2 cellular contexts compared by ENCODE assay signal in genomic region chr11:69617682-69618081, GRCh38.
A peak's percentile ranks its signal among the peaks of the same experiment; 100 is the strongest.
TF ChIP-seq lines count a peak whose summit lies in the region.

No MANE protein-coding gene starts in this region.

TF ChIP-seq in WTC11, 78 proteins besides CTCF, POLR2A, EP300 and RAD21:
- TF ChIP-seq TCF7 (CRISPR knock-in tag; IDR thresholded peaks at IDR 0.05; ENCODE audit: low read depth): no peak
- TF ChIP-seq ZNF219 (CRISPR knock-in tag; IDR thresholded peaks at IDR 0.05; ENCODE audit: borderline replicate concordance): no peak
- TF ChIP-seq ELF4 (CRISPR knock-in tag; IDR thresholded peaks at IDR 0.05; ENCODE audit: low read depth): no peak
- TF ChIP-seq GABPB1 (CRISPR knock-in tag; IDR thresholded peaks at IDR 0.05): 0 out of 2 replicates have a peak, but pooled peaks have one; percentile 15

TF ChIP-seq in H1, 55 proteins besides CTCF, POLR2A, EP300 and RAD21:
- TF ChIP-seq TCF12 (IDR thresholded peaks at IDR 0.05; ENCODE audit: low read depth, low read length) (no peak), JUN (IDR thresholded peaks at IDR 0.05; ENCODE audit: low read depth, low read length) (no peak), GABPA (IDR thresholded peaks at IDR 0.05; ENCODE audit: borderline replicate concordance, insufficient read depth, low read length) (no peak), BACH1 (IDR thresholded peaks at IDR 0.05; ENCODE audit: low read length) (no peak), GTF2F1 (IDR thresholded peaks at IDR 0.05; ENCODE audit: borderline replicate concordance, low read depth, low read length) (no peak), EZH2 (IDR thresholded peaks at IDR 0.05; ENCODE audit: low read depth, low read length, severe bottlenecking) (no peak), RBBP5 (IDR thresholded peaks at IDR 0.05; ENCODE audit: borderline replicate concordance, low read depth, low read length) (no peak), SAP30 (IDR thresholded peaks at IDR 0.05; ENCODE audit: insufficient read depth, insufficient replicate concordance, low read length) (no peak)
